In the genomic region with DNA sequence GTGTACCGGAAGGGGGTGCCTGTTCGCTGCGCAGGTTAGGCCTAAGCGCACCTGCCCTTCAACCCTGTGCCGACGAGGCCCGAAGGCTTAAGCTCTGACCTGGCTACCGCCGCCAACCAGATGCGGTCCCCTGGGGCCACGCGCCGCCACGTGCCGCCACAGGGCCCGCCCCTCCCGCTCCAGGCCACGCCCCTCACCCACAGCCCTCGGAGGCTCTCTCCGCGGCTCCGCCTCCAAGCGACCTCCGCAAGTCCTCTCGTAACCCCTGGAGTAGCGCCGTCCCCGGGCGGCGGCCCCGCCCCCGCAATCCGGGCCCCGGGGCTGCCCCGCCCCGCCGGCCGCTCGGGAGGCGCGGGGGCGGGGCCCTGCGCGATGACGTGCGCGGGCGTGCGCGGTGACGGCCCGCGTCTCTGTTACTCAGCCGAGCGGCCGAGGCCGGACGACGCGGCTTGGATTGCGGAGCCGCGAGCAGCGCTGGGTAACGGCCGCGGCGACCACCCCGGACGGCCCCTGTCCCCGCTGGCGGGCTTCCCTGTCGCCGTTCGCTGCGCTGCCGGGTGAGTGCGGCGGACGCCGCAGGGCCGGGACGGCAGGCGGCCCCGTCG, we compare ENCODE assay signal across 8 cellular contexts. TPM values are rescaled to one million over a fixed set of nuclear protein-coding genes. Genes with fewer than 3 reads are reported as not detected.
A peak's percentile ranks its signal among the peaks of the same experiment; 100 is the strongest.
DNase-seq lines count a peak whose midpoint lies in the region; ATAC-seq and FAIRE-seq lines count a peak whose summit lies in the region.

MAPK8 (plus strand) TSS at position 413 of the 605 bp plus-strand sequence. CDS start 94,984 bp downstream, outside the sequence.

- no peaks in the 10 kb centered on the region for H3K27me3 Mint-ChIP-seq in activated CD8-positive, alpha-beta memory T cell treated with anti-CD3 and anti-CD28 coated beads, Interleukin-2, amount 10 ng/mL, durations not matched to agents 7 days and 5 days

- H3K79me1 ChIP-seq in mesendoderm (ENCODE audit: low read length) = no peaks in the 10 kb centered on the region

- H3K9me3 Mint-ChIP-seq in activated CD8-positive, alpha-beta memory T cell treated with anti-CD3 and anti-CD28 coated beads, Interleukin-2, amount 10 ng/mL, durations not matched to agents 7 days and 5 days (ENCODE audit: low read depth) = no peaks in the 10 kb centered on the region

- peaks cover 40% of the 10 kb centered on the region for H3K4me1 Mint-ChIP-seq in activated CD8-positive, alpha-beta memory T cell treated with anti-CD3 and anti-CD28 coated beads, Interleukin-2, amount 10 ng/mL, durations not matched to agents 7 days and 5 days

- H3K9ac ChIP-seq in endocrine pancreas (ENCODE audit: control insufficient read depth, insufficient read depth, low read length) (peak within 1 kb of the TSS; percentile 94), mesendoderm (ENCODE audit: low read length) (peak within 1 kb of the TSS; percentile 89)

- peak within 1 kb of the TSS; percentile 43 for H3K4me2 ChIP-seq in mesendoderm (ENCODE audit: low read length)

- DNase-seq in COR-L47 (lab: John Stamatoyannopoulos, UW) (peak; percentile 55), HTR-8/SVneo (ENCODE audit: insufficient read length, low spot score) (peak; percentile 93), NOMO-1 treated with dmso at 0.1 percent for 144 hours (lab: John Stamatoyannopoulos, UW; ENCODE audit: unreplicated experiment) (peak; percentile 93), mesendoderm (peak; percentile 97)
- peak; percentile 93 for DNase-seq in activated CD8-positive, alpha-beta memory T cell treated with anti-CD3 and anti-CD28 coated beads, Interleukin-2, amount 10 ng/mL, durations not matched to agents 7 days and 5 days
- peak; percentile 86 for DNase-seq in stimulated activated CD8-positive, alpha-beta memory T cell treated with anti-CD3 and anti-CD28 coated beads, Interleukin-15, amount 100 ng/mL, for 1 hour (ENCODE audit: low read depth)

- H3K36me3 Mint-ChIP-seq in activated CD8-positive, alpha-beta memory T cell treated with anti-CD3 and anti-CD28 coated beads, Interleukin-2, amount 10 ng/mL, durations not matched to agents 7 days and 5 days = peaks cover 5% of the 10 kb centered on the region

- H4K5ac ChIP-seq in mesendoderm (ENCODE audit: low read length) = no peak within 1 kb of the TSS

- peak within 1 kb of the TSS; percentile 77 for H3K27ac Mint-ChIP-seq in activated CD8-positive, alpha-beta memory T cell treated with anti-CD3 and anti-CD28 coated beads, Interleukin-2, amount 10 ng/mL, durations not matched to agents 7 days and 5 days

- H3K79me2 ChIP-seq in mesendoderm (ENCODE audit: control insufficient read depth, insufficient read depth, low read length) = peaks cover 17% of the 10 kb centered on the region

- H3K9me3 ChIP-seq in endocrine pancreas (ENCODE audit: control insufficient read depth, low read length) = no peaks in the 10 kb centered on the region

- H2BK15ac ChIP-seq in mesendoderm (replicated peaks; ENCODE audit: low read depth) = no peak within 1 kb of the TSS

- peak within 1 kb of the TSS; percentile 95 for H3K4me3 ChIP-seq in endocrine pancreas (ENCODE audit: control insufficient read depth, insufficient read depth, low read length)
- H3K4me3 ChIP-seq in mesendoderm (ENCODE audit: low read length) = peak within 1 kb of the TSS; percentile 86

- no peak within 1 kb of the TSS for H2BK120ac ChIP-seq in mesendoderm (ENCODE audit: low read depth, low read length)

- H3K36me3 ChIP-seq in endocrine pancreas (ENCODE audit: control insufficient read depth, insufficient read depth, low read length) (no peaks in the 10 kb centered on the region), mesendoderm (ENCODE audit: control insufficient read depth, insufficient read depth, low read length) (no peaks in the 10 kb centered on the region)

- no peak within 1 kb of the TSS for H2AK5ac ChIP-seq in mesendoderm (ENCODE audit: low read length)

- ATAC-seq in GM21381 (IDR thresholded peaks at IDR 0.05; ENCODE audit: unreplicated experiment) = peak; percentile 87
- peak; percentile 90 for ATAC-seq in activated CD8-positive, alpha-beta memory T cell treated with anti-CD3 and anti-CD28 coated beads, Interleukin-2, amount 10 ng/mL, durations not matched to agents 7 days and 5 days

- peak within 1 kb of the TSS; percentile 59 for H3K23ac ChIP-seq in mesendoderm (ENCODE audit: low read length)

- H3K18ac ChIP-seq in mesendoderm (ENCODE audit: low read length) = peak within 1 kb of the TSS; percentile 76

- H3K56ac ChIP-seq in mesendoderm (ENCODE audit: low read length) = peak within 1 kb of the TSS; percentile 93

- H3K27me3 ChIP-seq in endocrine pancreas (ENCODE audit: control insufficient read depth, insufficient read depth, low read length) (no peaks in the 10 kb centered on the region), mesendoderm (ENCODE audit: insufficient read depth, low read length, poor library complexity) (no peaks in the 10 kb centered on the region)

- peak; percentile 75 for FAIRE-seq in HTR-8/SVneo (lab: Jason Lieb, UNC)

- CTCF ChIA-PET in activated CD8-positive, alpha-beta memory T cell treated with anti-CD3 and anti-CD28 coated beads, Interleukin-2, amount 10 ng/mL, durations not matched to agents 7 days and 5 days (lab: Charles Lee) = interaction anchor here (1.1 kb wide), 2 partner anchors 16 to 18 kb away, joined by 3 to 4 read pairs; no protein-coding TSS in a partner anchor

- H3K4ac ChIP-seq in mesendoderm (ENCODE audit: low read depth, low read length) = peak within 1 kb of the TSS; percentile 75

- H3K4me3 Mint-ChIP-seq in activated CD8-positive, alpha-beta memory T cell treated with anti-CD3 and anti-CD28 coated beads, Interleukin-2, amount 10 ng/mL, durations not matched to agents 7 days and 5 days = peak within 1 kb of the TSS; percentile 81

- peak within 1 kb of the TSS; percentile 85 for H3K27ac ChIP-seq in mesendoderm (ENCODE audit: low read depth, low read length)

- no CpG with 5 or more reads among the region's 86 CpGs for WGBS in mesendoderm (ENCODE audit: extremely low coverage, insufficient coverage, low lambda C conversion rate)

- H3K4me1 ChIP-seq in endocrine pancreas (ENCODE audit: control insufficient read depth, insufficient read depth, low read length) (peaks cover 17% of the 10 kb centered on the region), mesendoderm (ENCODE audit: control insufficient read depth, low read depth, low read length) (peaks cover 3% of the 10 kb centered on the region)

- no peak within 1 kb of the TSS for H4K8ac ChIP-seq in mesendoderm (ENCODE audit: low read depth, low read length)

- H2BK5ac ChIP-seq in mesendoderm (ENCODE audit: low read length) = no peak within 1 kb of the TSS

RNA-seq across cellular contexts. Expression of gene MAPK8, which starts in this region (rescaled TPM):
- total RNA-seq in activated CD8-positive, alpha-beta memory T cell treated with anti-CD3 and anti-CD28 coated beads, Interleukin-2, amount 10 ng/mL, durations not matched to agents 7 days and 5 days = 100 to 1,000 TPM in 1 of 2 experiments, 10 to 100 TPM in 1; 45.6 to 111 TPM
- polyA plus RNA-seq in mesendoderm (2013, experiment 1 of 2) = 44.7 TPM
- polyA plus RNA-seq in mesendoderm (2013, experiment 2 of 2) = 48.3 TPM

Comparison
In these comparisons a context has a peak if more than half of its experiments do, and no peak if none do; other contexts are left out.
1. Peak in every context shown above with its lines: DNase-seq, ATAC-seq, H3K4me3 ChIP-seq and H3K27ac ChIP-seq.